Comparison of ENCODE assay signal across 15 cellular contexts in the genomic region with DNA sequence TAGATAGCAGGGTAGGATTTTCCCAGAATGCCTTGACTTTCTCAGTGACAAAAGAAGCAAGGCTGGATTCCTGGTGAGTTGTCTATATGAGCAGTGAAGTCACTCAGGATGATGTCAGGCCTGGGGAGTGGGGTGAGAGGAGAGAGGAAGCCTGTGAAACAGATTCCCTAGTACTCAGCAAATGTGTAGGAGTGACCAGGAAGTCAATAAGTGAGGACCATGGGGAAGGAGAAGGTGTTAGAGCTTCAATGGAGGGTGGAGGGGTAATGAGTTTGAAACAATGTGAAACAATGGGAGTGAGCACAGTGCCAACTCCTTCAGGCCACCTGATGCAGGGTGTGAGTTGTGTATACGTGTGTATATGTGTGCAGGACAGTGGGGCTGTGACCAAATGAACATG. TPM values are rescaled to one million over a fixed set of nuclear protein-coding genes. Genes with fewer than 3 reads are reported as not detected.
DNase-seq lines count a peak whose midpoint lies in the region; ATAC-seq and TF ChIP-seq lines count a peak whose summit lies in the region.
"Had no signal": no experiment of that assay in that cellular context is flagged by ENCODE, and none has a peak within 500 bp of the region (broad histone marks: within the 10 kb centered on the region; RNA-seq: fewer than 3 reads in every experiment).

No MANE protein-coding gene starts in this region.

- H2AFZ ChIP-seq in OCI-LY7 (ENCODE audit: low read length) (peak overlapping the region; percentile 96; the same call in 1 of the 2 replicates), osteoblast (ENCODE audit: low read length) (peak overlapping the region; percentile 22)

- no peaks in the 10 kb centered on the region for H3K27me3 Mint-ChIP-seq in activated CD4-positive, alpha-beta T cell treated with anti-CD3 and anti-CD28 coated beads, Interleukin-2, amount 10 ng/mL, durations not matched to agents 7 days and 5 days
- H3K27me3 Mint-ChIP-seq in dendritic cell treated with granulocyte-macrophage colony-stimulating factor and Interleukin-4, amounts not matched to agents 40 ng/mL and 50 ng/mL, for 4 days = no peaks in the 10 kb centered on the region

- CTCF ChIA-PET in activated CD4-positive, alpha-beta T cell treated with anti-CD3 and anti-CD28 coated beads, Interleukin-2, amount 10 ng/mL, durations not matched to agents 7 days and 5 days (lab: Charles Lee) = no interaction called here
- CTCF ChIA-PET in OCI-LY7 (lab: Charles Lee; ENCODE audit: unreplicated experiment) = no interaction called here

- H3K4me1 ChIP-seq in OCI-LY7 (ENCODE audit: insufficient read depth, low read length, poor library complexity, severe bottlenecking) (peaks cover 18% of the 10 kb centered on the region), osteoblast (ENCODE audit: insufficient read depth, low read length) (no peaks in the 10 kb centered on the region), left lung (peaks cover 4 to 18% of the 10 kb centered on the region in 2 donors)
- H3K4me1 ChIP-seq: prostate gland had no signal

- H3K9me2 ChIP-seq in OCI-LY7 (ENCODE audit: insufficient read depth, low read length) = no peaks in the 10 kb centered on the region

- H3K27ac Mint-ChIP-seq in activated CD4-positive, alpha-beta T cell treated with anti-CD3 and anti-CD28 coated beads, Interleukin-2, amount 10 ng/mL, durations not matched to agents 7 days and 5 days = peak overlapping the region; percentile 83
- H3K27ac Mint-ChIP-seq in dendritic cell treated with granulocyte-macrophage colony-stimulating factor and Interleukin-4, amounts not matched to agents 40 ng/mL and 50 ng/mL, for 4 days = peak overlapping the region; percentile 85

- H3K4me3 Mint-ChIP-seq in activated CD4-positive, alpha-beta T cell treated with anti-CD3 and anti-CD28 coated beads, Interleukin-2, amount 10 ng/mL, durations not matched to agents 7 days and 5 days = peak overlapping the region; percentile 93
- peak overlapping the region; percentile 94 for H3K4me3 Mint-ChIP-seq in dendritic cell treated with granulocyte-macrophage colony-stimulating factor and Interleukin-4, amounts not matched to agents 40 ng/mL and 50 ng/mL, for 4 days

- no peak overlapping the region for H3K4me2 ChIP-seq in OCI-LY7 (ENCODE audit: low read length)
- no peak overlapping the region for H3K4me2 ChIP-seq in osteoblast (ENCODE audit: insufficient read depth, low read length)

- H3K36me3 Mint-ChIP-seq in activated CD4-positive, alpha-beta T cell treated with anti-CD3 and anti-CD28 coated beads, Interleukin-2, amount 10 ng/mL, durations not matched to agents 7 days and 5 days (ENCODE audit: low read depth) = no peaks in the 10 kb centered on the region
- H3K36me3 Mint-ChIP-seq in dendritic cell treated with granulocyte-macrophage colony-stimulating factor and Interleukin-4, amounts not matched to agents 40 ng/mL and 50 ng/mL, for 4 days (ENCODE audit: low read depth) = peaks cover 8% of the 10 kb centered on the region

- peaks cover 45% of the 10 kb centered on the region for H3K4me1 Mint-ChIP-seq in activated CD4-positive, alpha-beta T cell treated with anti-CD3 and anti-CD28 coated beads, Interleukin-2, amount 10 ng/mL, durations not matched to agents 7 days and 5 days
- peaks cover 42% of the 10 kb centered on the region for H3K4me1 Mint-ChIP-seq in dendritic cell treated with granulocyte-macrophage colony-stimulating factor and Interleukin-4, amounts not matched to agents 40 ng/mL and 50 ng/mL, for 4 days (ENCODE audit: low read depth)

- H3K4me3 ChIP-seq in OCI-LY7 (ENCODE audit: low read depth, low read length, poor library complexity, severe bottlenecking) (no peak overlapping the region), osteoblast (ENCODE audit: insufficient read depth, low read length) (no peak overlapping the region), left lung (no peak overlapping the region)
- H3K4me3 ChIP-seq: coronary artery, prostate gland, transverse colon had no signal

- H3K36me3 ChIP-seq in OCI-LY7 (ENCODE audit: insufficient read depth, low read length) = no peaks in the 10 kb centered on the region
- H3K36me3 ChIP-seq in osteoblast (ENCODE audit: insufficient read depth, low read length) = no peaks in the 10 kb centered on the region
- H3K36me3 ChIP-seq in left lung = no peaks in the 10 kb centered on the region
- H3K36me3 ChIP-seq: prostate gland, transverse colon had no signal

- no peak for ATAC-seq in left lung

- no TSS peak for BruUV-seq in OCI-LY7 (replicated peaks; lab: Mats Ljungman, UMichigan)

- H3K9me3 Mint-ChIP-seq in activated CD4-positive, alpha-beta T cell treated with anti-CD3 and anti-CD28 coated beads, Interleukin-2, amount 10 ng/mL, durations not matched to agents 7 days and 5 days = no peaks in the 10 kb centered on the region
- no peaks in the 10 kb centered on the region for H3K9me3 Mint-ChIP-seq in dendritic cell treated with granulocyte-macrophage colony-stimulating factor and Interleukin-4, amounts not matched to agents 40 ng/mL and 50 ng/mL, for 4 days

- H3K79me2 ChIP-seq in OCI-LY7 (ENCODE audit: insufficient read depth, low read depth, low read length) (peaks cover 16% of the 10 kb centered on the region; the same call in 1 of the 2 replicates), osteoblast (ENCODE audit: insufficient read depth, low read length) (peaks cover 8% of the 10 kb centered on the region)

- DNase-seq in activated CD4-positive, alpha-beta T cell treated with anti-CD3 and anti-CD28 coated beads, Interleukin-2, amount 10 ng/mL, durations not matched to agents 7 days and 5 days = no peak
- no peak for DNase-seq in activated CD4-positive, alpha-beta T cell treated with anti-CD3 and anti-CD28 coated beads for 1 hour
- no peak for DNase-seq in OCI-LY7 (ENCODE audit: low spot score)
- peak; percentile 80 for DNase-seq in osteoblast (ENCODE audit: insufficient read length, low spot score, missing footprints)
- no peak for DNase-seq in putamen (ENCODE audit: low spot score)
- no peak for DNase-seq in NCI-H524 (lab: John Stamatoyannopoulos, UW)
- no peak for DNase-seq in left lung
- DNase-seq: activated CD4-positive, CD25-positive, alpha-beta regulatory T cell; DMS153; NCI-H2171; transverse colon had no signal

- no peak overlapping the region for H3K27ac ChIP-seq in OCI-LY7 (ENCODE audit: low read depth, low read length, poor library complexity, severe bottlenecking)
- H3K27ac ChIP-seq in osteoblast (ENCODE audit: low read depth, low read length) = no peak overlapping the region
- no peak overlapping the region for H3K27ac ChIP-seq in left lung
- H3K27ac ChIP-seq: coronary artery, prostate gland, SK-N-MC, transverse colon had no signal

- POLR2A ChIA-PET in activated CD4-positive, alpha-beta T cell treated with anti-CD3 and anti-CD28 coated beads, Interleukin-2, amount 10 ng/mL, durations not matched to agents 7 days and 5 days (lab: Charles Lee) = no interaction called here
- POLR2A ChIA-PET in OCI-LY7 (lab: Charles Lee) = no interaction called here

- no peaks in the 10 kb centered on the region for H4K20me1 ChIP-seq in OCI-LY7 (ENCODE audit: insufficient read depth, low read length)
- H4K20me1 ChIP-seq in osteoblast (ENCODE audit: insufficient read depth, low read length) = no peaks in the 10 kb centered on the region

- TF ChIP-seq CTCF in OCI-LY7 (conservative IDR thresholded peaks at IDR 0.05; ENCODE audit: low read length) (no peak), osteoblast (IDR thresholded peaks at IDR 0.05; ENCODE audit: extremely low read depth, low read depth, low read length) (no peak), left lung (IDR thresholded peaks at IDR 0.05) (no peak)

- no peaks in the 10 kb centered on the region for H3K27me3 ChIP-seq in osteoblast (ENCODE audit: insufficient read depth, low read length)
- no peaks in the 10 kb centered on the region for H3K27me3 ChIP-seq in left lung
- H3K27me3 ChIP-seq: transverse colon had no signal

- H3K9me3 ChIP-seq in OCI-LY7 (ENCODE audit: low read length) (no peaks in the 10 kb centered on the region), osteoblast (ENCODE audit: low read depth, low read length) (no peaks in the 10 kb centered on the region), left lung (no peaks in the 10 kb centered on the region)
- H3K9me3 ChIP-seq: prostate gland, transverse colon had no signal

- intact Hi-C loops in OCI-LY7 (cut with micrococcal nuclease; ENCODE audit: unreplicated experiment) (no loop called here), left lung (cut with DNase I) (no loop called here)
- intact Hi-C loops in dendritic cell treated with granulocyte-macrophage colony-stimulating factor and Interleukin-4, amounts not matched to agents 40 ng/mL and 50 ng/mL, for 4 days (cut with micrococcal nuclease) = loop anchor here (1.0 kb wide), 1 partner anchor 9 kb away; no protein-coding TSS in a partner anchor

RNA-seq across cellular contexts. Expression of gene SLC9A6, which starts 2.4 kb away (rescaled TPM):
- 10 to 100 TPM; 17.2 to 17.6 TPM for total RNA-seq in activated CD4-positive, alpha-beta T cell treated with anti-CD3 and anti-CD28 coated beads, Interleukin-2, amount 10 ng/mL, durations not matched to agents 7 days and 5 days
- total RNA-seq in OCI-LY7 (2014; rRNA removed; shearing (Covaris generic)) = 5.9 and 7.7 TPM in 2 replicates
- 11.1 and 12.6 TPM in 2 replicates for total RNA-seq in OCI-LY7 (2022)
- total RNA-seq in osteoblast = 19.4 and 21.0 TPM in 2 replicates
- 10 to 100 TPM; 15.1 to 17.1 TPM for total RNA-seq in left lung

RNA-seq across cellular contexts. Expression of gene MMGT1, which starts 9.1 kb away (rescaled TPM):
- total RNA-seq in activated CD4-positive, alpha-beta T cell treated with anti-CD3 and anti-CD28 coated beads, Interleukin-2, amount 10 ng/mL, durations not matched to agents 7 days and 5 days = 10 to 100 TPM; 19.1 to 23.1 TPM
- total RNA-seq in OCI-LY7 (2014; rRNA removed; shearing (Covaris generic)) = 7.7 and 8.9 TPM in 2 replicates
- total RNA-seq in OCI-LY7 (2022) (16.4 and 17.0 TPM in 2 replicates), osteoblast (25.0 and 26.5 TPM in 2 replicates), left lung (10 to 100 TPM; 28.0 to 30.5 TPM)
